Comparison of ENCODE assay signal across 12 cellular contexts in genomic region chr17:31490991-31491793, GRCh38.
A peak's percentile ranks its signal among the peaks of the same experiment; 100 is the strongest.
DNase-seq lines count a peak whose midpoint lies in the region; ATAC-seq lines count a peak whose summit lies in the region.
"Had no signal": no experiment of that assay in that cellular context is flagged by ENCODE, and none has a peak within 500 bp of the region (broad histone marks: within the 10 kb centered on the region; RNA-seq: fewer than 3 reads in every experiment).

No MANE protein-coding gene starts in this region.

- no peaks in the 10 kb centered on the region for H3K27me3 Mint-ChIP-seq in CD8-positive, alpha-beta memory T cell

- peaks cover 0 to 6% (median 0%) of the 10 kb centered on the region in 3 donors for H3K36me3 Mint-ChIP-seq in CD8-positive, alpha-beta memory T cell

- H3K9me3 Mint-ChIP-seq in CD8-positive, alpha-beta memory T cell: no peaks in the 10 kb centered on the region

- DNase-seq in CD8-positive, alpha-beta memory T cell: no peak
- peak; percentile 86 for DNase-seq in SKM-1 treated with dmso at 0.1 percent for 144 hours (lab: John Stamatoyannopoulos, UW; ENCODE audit: unreplicated experiment)
- DNase-seq in left colon: peak; percentile 45 to 54
- no peak for DNase-seq in cerebellar nuclear complex (lab: John Stamatoyannopoulos, UW)
- DNase-seq in stimulated activated CD4-positive, alpha-beta T cell treated with anti-CD3 and anti-CD28 coated beads, Interleukin-1b, Interleukin-23, amount 100 ng/mL, for 48 hours: no peak
- DNase-seq in HuH-7.5 (ENCODE audit: low spot score): no peak
- DNase-seq: islet precursor cell, NCI-H2029 treated with DMSO at 0.1 percent for 48 hours had no signal

- CTCF ChIA-PET in CD8-positive, alpha-beta memory T cell (lab: Charles Lee): no interaction called here

- no peaks in the 10 kb centered on the region for H3K27me3 ChIP-seq in CD8-positive, alpha-beta memory T cell (ENCODE audit: insufficient read depth, low read length, poor library complexity, severe bottlenecking)

- no peak overlapping the region for H3K27ac ChIP-seq in CD8-positive, alpha-beta memory T cell (ENCODE audit: low read depth, low read length)
- H3K27ac ChIP-seq: coronary artery had no signal

- POLR2A ChIA-PET in CD8-positive, alpha-beta memory T cell (lab: Charles Lee): interaction anchor here (0.6 to 4.9 kb wide), 2 partner anchors 18 to 25 kb away, joined by 3 to 39 read pairs; no protein-coding TSS in a partner anchor

- no peaks in the 10 kb centered on the region for H3K36me3 ChIP-seq in CD8-positive, alpha-beta memory T cell (ENCODE audit: insufficient read depth, low read length)

- intact Hi-C loops in left colon (cut with DNase I, micrococcal nuclease): no loop called here

- ATAC-seq in GM21423 (IDR thresholded peaks at IDR 0.05; ENCODE audit: unreplicated experiment): peak; percentile 26
- peak; percentile 12 for ATAC-seq in left colon
- ATAC-seq in GM18867 (IDR thresholded peaks at IDR 0.05; ENCODE audit: unreplicated experiment): no peak
- ATAC-seq: activated CD4-positive, CD25-positive, alpha-beta regulatory T cell treated with anti-CD3 and anti-CD28 coated beads, Interleukin-2, amount 50 U/mL, for 24 hours had no signal

- peak overlapping the region; percentile 21 for H3K4me3 ChIP-seq in CD8-positive, alpha-beta memory T cell (ENCODE audit: low read length)
- H3K4me3 ChIP-seq: coronary artery had no signal

- H3K4me3 Mint-ChIP-seq in CD8-positive, alpha-beta memory T cell: peak overlapping the region; percentile 26 to 91 (median 79)

- peak overlapping the region; percentile 79 to 99 (median 96) for H3K27ac Mint-ChIP-seq in CD8-positive, alpha-beta memory T cell

- H3K4me1 ChIP-seq in CD8-positive, alpha-beta memory T cell (ENCODE audit: insufficient read depth, low read length): peaks cover 78% of the 10 kb centered on the region

- peaks cover 77 to 84% (median 82%) of the 10 kb centered on the region in 3 donors for H3K4me1 Mint-ChIP-seq in CD8-positive, alpha-beta memory T cell

- H3K9me3 ChIP-seq in CD8-positive, alpha-beta memory T cell (ENCODE audit: low read length): no peaks in the 10 kb centered on the region

Comparison
In these comparisons a context has a peak if more than half of its experiments do, and no peak if none do; other contexts are left out.
1. DNase-seq: peak in SKM-1 treated with dmso at 0.1 percent for 144 hours (single experiment) and left colon (2 of 2); none in CD8-positive, alpha-beta memory T cell (0 of 5), cerebellar nuclear complex (0 of 2), stimulated activated CD4-positive, alpha-beta T cell treated with anti-CD3 and anti-CD28 coated beads, Interleukin-1b, Interleukin-23, amount 100 ng/mL, for 48 hours (single experiment) and HuH-7.5 (single experiment).